In the genomic region with DNA sequence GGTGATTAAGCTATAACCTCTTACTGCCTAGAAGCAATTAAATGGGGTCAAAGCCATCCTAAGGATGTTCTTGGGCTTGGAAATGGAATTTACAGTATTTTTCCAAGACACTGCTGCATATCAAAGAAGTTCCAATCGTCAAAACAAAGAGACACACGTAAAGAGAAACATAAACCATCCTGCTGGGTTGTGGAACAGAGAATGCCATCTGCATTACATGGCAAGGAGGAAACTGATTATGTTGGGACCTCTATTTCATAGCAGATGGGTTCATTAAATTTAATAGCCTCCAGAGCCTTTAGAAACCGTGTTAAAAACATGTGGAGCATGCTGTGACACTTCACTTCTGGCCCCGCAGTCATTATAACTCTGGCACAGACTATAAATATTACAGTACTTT, we compare ENCODE assay signal across 18 cellular contexts.
DNase-seq lines count a peak whose midpoint lies in the region; ATAC-seq and TF ChIP-seq lines count a peak whose summit lies in the region.
"Had no signal": no experiment of that assay in that cellular context is flagged by ENCODE, and none has a peak within 500 bp of the region (broad histone marks: within the 10 kb centered on the region; RNA-seq: fewer than 3 reads in every experiment).

No MANE protein-coding gene starts in this region.

- no peak overlapping the region for H3K4me3 Mint-ChIP-seq in CD4-positive, alpha-beta T cell
- H3K4me3 Mint-ChIP-seq: IgD-negative memory B cell had no signal

- no peak overlapping the region for H2AK5ac ChIP-seq in trophoblast cell (ENCODE audit: low read length)

- POLR2A ChIA-PET in CD4-positive, alpha-beta T cell (lab: Charles Lee), result no interaction called here

- no peak overlapping the region for H3K4me3 ChIP-seq in trophoblast cell (ENCODE audit: low read depth, low read length)
- no peak overlapping the region for H3K4me3 ChIP-seq in mucosa of descending colon
- H3K4me3 ChIP-seq: GM23248, SJCRH30 had no signal

- H3K18ac ChIP-seq in trophoblast cell (ENCODE audit: low read length), result no peak overlapping the region

- H3K23ac ChIP-seq in trophoblast cell (ENCODE audit: low read length), result no peak overlapping the region

- H3K4me1 ChIP-seq in trophoblast cell (ENCODE audit: control insufficient read depth in 1 of 2, insufficient read depth in 2 of 2, low read length in 2 of 2) (peaks cover 9 to 18% of the 10 kb centered on the region in 2 experiments), mucosa of descending colon (ENCODE audit: low read depth) (no peaks in the 10 kb centered on the region)
- H3K4me1 ChIP-seq: SJCRH30 had no signal

- H3K9me3 ChIP-seq in trophoblast cell (ENCODE audit: insufficient read depth, low read depth, low read length), result no peaks in the 10 kb centered on the region
- H3K9me3 ChIP-seq in CD4-positive, alpha-beta T cell (ENCODE audit: control insufficient read depth, low read length), result no peaks in the 10 kb centered on the region
- no peaks in the 10 kb centered on the region for H3K9me3 ChIP-seq in mucosa of descending colon
- H3K9me3 ChIP-seq: SJCRH30 had no signal

- H3K14ac ChIP-seq in trophoblast cell (ENCODE audit: low read length), result no peak overlapping the region

- H3K27ac Mint-ChIP-seq in CD4-positive, alpha-beta T cell, result no peak overlapping the region
- H3K27ac Mint-ChIP-seq: IgD-negative memory B cell had no signal

- H3K4me2 ChIP-seq in trophoblast cell (ENCODE audit: low read length), result peak overlapping the region; percentile 4

- no peak overlapping the region for H2AFZ ChIP-seq in trophoblast cell (ENCODE audit: insufficient read depth, low read length, poor library complexity)
- H2AFZ ChIP-seq: GM23248 had no signal

- TF ChIP-seq CTCF in VCaP (conservative IDR thresholded peaks at IDR 0.05) (no peak), mucosa of descending colon (IDR thresholded peaks at IDR 0.05) (no peak)
- TF ChIP-seq CTCF in CD4-positive, alpha-beta T cell (IDR thresholded peaks at IDR 0.05), result no peak

- H3K9ac ChIP-seq in trophoblast cell (ENCODE audit: low read length), result no peak overlapping the region
- H3K9ac ChIP-seq: GM23248 had no signal

- H2BK12ac ChIP-seq in trophoblast cell (ENCODE audit: low read length), result no peak overlapping the region

- H3K36me3 ChIP-seq in trophoblast cell (ENCODE audit: control insufficient read depth in 1 of 2, insufficient read depth in 2 of 2, low read length in 2 of 2) (no peaks in the 10 kb centered on the region), mucosa of descending colon (ENCODE audit: low read depth) (no peaks in the 10 kb centered on the region)
- H3K36me3 ChIP-seq: SJCRH30 had no signal

- WGBS in trophoblast cell (ENCODE audit: extremely low coverage, insufficient coverage, insufficient read length), result no CpG with 5 or more reads among the region's 4 CpGs

- ATAC-seq in CD4-positive, alpha-beta T cell (ENCODE audit: poor library complexity), result no peak
- ATAC-seq in mucosa of descending colon, result no peak
- ATAC-seq: HCT116 had no signal

- H3K79me2 ChIP-seq in trophoblast cell (ENCODE audit: control insufficient read depth, insufficient read depth, low read length, poor library complexity), result no peaks in the 10 kb centered on the region

- no peaks in the 10 kb centered on the region for H3K27me3 ChIP-seq in trophoblast cell (ENCODE audit: insufficient read depth, low read length)
- no peaks in the 10 kb centered on the region for H3K27me3 ChIP-seq in CD4-positive, alpha-beta T cell (ENCODE audit: control insufficient read depth, insufficient read depth, low read length)
- H3K27me3 ChIP-seq: SJCRH30 had no signal

- H3K4me1 Mint-ChIP-seq in CD4-positive, alpha-beta T cell (ENCODE audit: low read depth), result no peaks in the 10 kb centered on the region
- H3K4me1 Mint-ChIP-seq: IgD-negative memory B cell had no signal

- no peak overlapping the region for H4K8ac ChIP-seq in trophoblast cell (ENCODE audit: low read depth, low read length)

- no peak overlapping the region for H2BK5ac ChIP-seq in trophoblast cell (ENCODE audit: low read depth, low read length, poor library complexity)

- H3K79me1 ChIP-seq in trophoblast cell (ENCODE audit: low read length), result peaks cover 8% of the 10 kb centered on the region

- H3K9me3 Mint-ChIP-seq in CD4-positive, alpha-beta T cell, result no peaks in the 10 kb centered on the region
- H3K9me3 Mint-ChIP-seq: IgD-negative memory B cell had no signal

- H3K27me3 Mint-ChIP-seq in CD4-positive, alpha-beta T cell, result no peaks in the 10 kb centered on the region
- H3K27me3 Mint-ChIP-seq: IgD-negative memory B cell had no signal

- intact Hi-C loops in CD4-positive, alpha-beta T cell (cut with DNase I, micrococcal nuclease), result no loop called here
- intact Hi-C loops in mucosa of descending colon (cut with DNase I, micrococcal nuclease), result no loop called here

- no peaks in the 10 kb centered on the region for H3K36me3 Mint-ChIP-seq in CD4-positive, alpha-beta T cell (ENCODE audit: low read depth)
- H3K36me3 Mint-ChIP-seq: IgD-negative memory B cell had no signal

- peak; percentile 31 for DNase-seq in NCI-H2227 (lab: John Stamatoyannopoulos, UW; ENCODE audit: unreplicated experiment)
- DNase-seq in NCI-H2227 treated with DMSO at 0.1 percent for 48 hours (lab: John Stamatoyannopoulos, UW), result no peak
- DNase-seq in NCI-H1417 treated with DMSO at 0.1 percent for 48 hours (lab: John Stamatoyannopoulos, UW), result peak; percentile 15
- peak in 1 of 2 donors; percentile 7 for DNase-seq in trophoblast cell
- DNase-seq in CD4-positive, alpha-beta T cell, result no peak
- no peak for DNase-seq in DMS79 (lab: John Stamatoyannopoulos, UW)
- no peak for DNase-seq in mucosa of descending colon
- DNase-seq: COR-L47, DMS53, GM23248, NCI-H1930, OCI-M1, SJCRH30 had no signal

- CTCF ChIA-PET in CD4-positive, alpha-beta T cell (lab: Charles Lee), result no interaction called here

- H3K27ac ChIP-seq in VCaP (peak overlapping the region; percentile 45), trophoblast cell (ENCODE audit: low read depth, low read length) (peak overlapping the region; percentile 27)
- no peak overlapping the region for H3K27ac ChIP-seq in CD4-positive, alpha-beta T cell (ENCODE audit: low read depth, low read length)
- H3K27ac ChIP-seq: C4-2B, GM23248, RWPE1, SJCRH30 had no signal

- peak overlapping the region; percentile 18 for H2BK120ac ChIP-seq in trophoblast cell (ENCODE audit: insufficient read depth, low read length, poor library complexity)

- no peak overlapping the region for H4K91ac ChIP-seq in trophoblast cell (ENCODE audit: low read depth, low read length)

- H4K12ac ChIP-seq in trophoblast cell (ENCODE audit: low read depth, low read length), result no peak overlapping the region

- H3K4ac ChIP-seq in trophoblast cell (ENCODE audit: low read depth, low read length), result no peak overlapping the region

Comparison
In these comparisons a context has a peak if more than half of its experiments do, and no peak if none do; other contexts are left out.
1. DNase-seq: peak in NCI-H2227 (single experiment) and NCI-H1417 treated with DMSO at 0.1 percent for 48 hours (single experiment); none in NCI-H2227 treated with DMSO at 0.1 percent for 48 hours (single experiment), CD4-positive, alpha-beta T cell (0 of 10), DMS79 (single experiment) and mucosa of descending colon (0 of 3).